8 cellular contexts compared by ENCODE assay signal in genomic region chr4:154399259-154399974, GRCh38.
DNase-seq lines count a peak whose midpoint lies in the region; ATAC-seq and TF ChIP-seq lines count a peak whose summit lies in the region.

No MANE protein-coding gene starts in this region.

- TF ChIP-seq CTCF in SK-N-SH (IDR thresholded peaks at IDR 0.05), result peak; percentile 65

- H2AFZ ChIP-seq in SK-N-SH (ENCODE audit: low read depth), result peak overlapping the region; percentile 61

- no peaks in the 10 kb centered on the region for H3K9me2 ChIP-seq in SK-N-SH

- H3K36me3 ChIP-seq in SK-N-SH (replicated peaks in 1 of 2; ENCODE audit: control insufficient read depth in 1 of 2, insufficient read depth in 2 of 2, low read length in 1 of 2), result no peaks in the 10 kb centered on the region

- 4% methylated on average over 10 of the region's 10 CpGs for WGBS in SK-N-SH (ENCODE audit: low lambda C conversion rate)

- no peak overlapping the region for H3K9ac ChIP-seq in SK-N-SH

- H3K9me3 ChIP-seq in SK-N-SH, result no peaks in the 10 kb centered on the region

- no peaks in the 10 kb centered on the region for H3K79me2 ChIP-seq in SK-N-SH (ENCODE audit: insufficient read depth)

- H3K4me1 ChIP-seq in SK-N-SH (ENCODE audit: control insufficient read depth in 1 of 2, insufficient read depth in 2 of 2, low read depth in 1 of 2, low read length in 1 of 2), result no peaks in the 10 kb centered on the region

- H4K20me1 ChIP-seq in SK-N-SH (ENCODE audit: insufficient read depth), result no peaks in the 10 kb centered on the region

- H3K4me2 ChIP-seq in SK-N-SH, result peak overlapping the region; percentile 74

- ATAC-seq in GM19023 (IDR thresholded peaks at IDR 0.05; ENCODE audit: unreplicated experiment), result no peak
- ATAC-seq in GM21576 (IDR thresholded peaks at IDR 0.05; ENCODE audit: unreplicated experiment), result no peak

- POLR2A ChIA-PET in SK-N-SH (lab: Yijun Ruan, JAX), result no interaction called here

- H3K27ac ChIP-seq in SK-N-SH (ENCODE audit: low read depth in 2 of 2, low read length in 1 of 2), result no peak overlapping the region

- H3F3A ChIP-seq in SK-N-SH (replicated peaks; ENCODE audit: insufficient read depth), result no peaks in the 10 kb centered on the region

- no peaks in the 10 kb centered on the region; the same call in 1 of the 2 replicates for H3K27me3 ChIP-seq in SK-N-SH (ENCODE audit: insufficient read depth)

- DNase-seq in DMS 273 (lab: John Stamatoyannopoulos, UW; ENCODE audit: unreplicated experiment), result peak; percentile 23
- no peak for DNase-seq in DMS 273 treated with DMSO at 0.1 percent for 48 hours (lab: John Stamatoyannopoulos, UW)
- no peak for DNase-seq in SK-N-SH
- peak; percentile 14 for DNase-seq in iris pigment epithelial cell (ENCODE audit: low read depth)
- DNase-seq in stromal cell of bone marrow (ENCODE audit: low read depth), result peak; percentile 45
- DNase-seq in stimulated activated CD4-positive, alpha-beta T cell treated with anti-CD3 and anti-CD28 coated beads, Interleukin-4, amount 100 ng/mL, for 4 hours, result no peak

- TF ChIP-seq EP300 in SK-N-SH (IDR thresholded peaks at IDR 0.05; ENCODE audit: borderline replicate concordance in 1 of 2, low read depth in 1 of 2, low read length in 1 of 2), result no peak

- CTCF ChIA-PET in SK-N-SH (lab: Yijun Ruan, JAX), result interaction anchor here (0.8 to 1.1 kb wide), 3 partner anchors 36 to 107 kb away, joined by 3 read pairs; no protein-coding TSS in a partner anchor

- H3K4me3 ChIP-seq in SK-N-SH (ENCODE audit: low read depth in 2 of 2, low read length in 1 of 2), result peak overlapping the region; percentile 43 to 64

- TF ChIP-seq RAD21 in SK-N-SH (IDR thresholded peaks at IDR 0.05; ENCODE audit: low read length), result peak; percentile 60

TF ChIP-seq in SK-N-SH, 30 proteins besides CTCF, POLR2A, EP300 and RAD21:
- TF ChIP-seq RCOR1 (IDR thresholded peaks at IDR 0.05; ENCODE audit: low read length) (no peak), SMC3 (IDR thresholded peaks at IDR 0.05; ENCODE audit: low read depth, low read length) (peak; percentile 32), TEAD4 (IDR thresholded peaks at IDR 0.05; ENCODE audit: borderline replicate concordance, insufficient read depth) (no peak), GATA2 (CRISPR knock-in tag; IDR thresholded peaks at IDR 0.05) (no peak)

Comparison
In these comparisons a context has a peak if more than half of its experiments do, and no peak if none do; other contexts are left out.
1. DNase-seq: peak in DMS 273 (single experiment), iris pigment epithelial cell (single experiment) and stromal cell of bone marrow (single experiment); none in DMS 273 treated with DMSO at 0.1 percent for 48 hours (single experiment), SK-N-SH (single experiment) and stimulated activated CD4-positive, alpha-beta T cell treated with anti-CD3 and anti-CD28 coated beads, Interleukin-4, amount 100 ng/mL, for 4 hours (0 of 2).